Comparison of ENCODE assay signal across 11 cellular contexts in the genomic region with DNA sequence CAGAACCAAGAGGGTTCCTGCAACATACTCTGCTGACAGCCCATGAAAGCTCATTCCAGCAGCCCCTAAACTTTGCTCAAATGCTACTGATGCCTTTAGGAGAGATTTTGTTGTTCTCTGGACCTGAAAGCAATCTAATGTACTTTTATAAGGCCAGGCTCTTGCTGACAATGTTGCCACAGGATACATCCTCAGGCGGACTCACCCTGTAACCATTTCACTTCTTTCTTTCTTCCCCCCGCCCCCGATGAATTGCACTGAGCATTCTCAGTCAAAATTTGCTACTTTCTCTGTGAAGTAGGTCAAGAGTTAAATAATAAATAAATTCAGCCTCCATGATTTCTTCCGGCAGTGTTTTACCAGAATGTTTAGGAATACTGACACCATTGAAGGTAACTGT. TPM values are rescaled to one million over a fixed set of nuclear protein-coding genes. Genes with fewer than 3 reads are reported as not detected.
DNase-seq lines count a peak whose midpoint lies in the region; ATAC-seq and TF ChIP-seq lines count a peak whose summit lies in the region.
"Had no signal": no experiment of that assay in that cellular context is flagged by ENCODE, and none has a peak within 500 bp of the region (broad histone marks: within the 10 kb centered on the region; RNA-seq: fewer than 3 reads in every experiment).

No MANE protein-coding gene starts in this region.

- TF ChIP-seq CTCF in HFFc6 (IDR thresholded peaks at IDR 0.05) (no peak), choroid plexus epithelial cell (conservative IDR thresholded peaks at IDR 0.05; ENCODE audit: low read depth, low read length) (no peak)

- H3K9ac ChIP-seq in subcutaneous abdominal adipose tissue (ENCODE audit: low read length in 5 of 5) = peak overlapping the region in 2 of 5 donors; percentile 66 to 75

- no peak overlapping the region; the same call in 1 of the 2 replicates for H3K27ac Mint-ChIP-seq in HFFc6

- H3K4me3 ChIP-seq in choroid plexus epithelial cell (ENCODE audit: low read depth, low read length) (peak overlapping the region; percentile 60), muscle layer of duodenum (ENCODE audit: low read depth in 1 of 2, low read length in 2 of 2) (peak overlapping the region; percentile 28 to 81), subcutaneous abdominal adipose tissue (ENCODE audit: low read depth in 1 of 5, low read length in 5 of 5) (peak overlapping the region; percentile 63 to 78 (median 71))

- no peaks in the 10 kb centered on the region for H3K27me3 ChIP-seq in muscle layer of duodenum (ENCODE audit: low read depth, low read length)
- peaks cover 4 to 20% (median 13%) of the 10 kb centered on the region in 5 donors for H3K27me3 ChIP-seq in subcutaneous abdominal adipose tissue (ENCODE audit: control insufficient read depth in 5 of 5, insufficient read depth in 4 of 5, low read length in 5 of 5)

- H3K36me3 ChIP-seq in muscle layer of duodenum (ENCODE audit: control insufficient read depth in 1 of 2, insufficient read depth in 2 of 2, low read length in 2 of 2) (no peaks in the 10 kb centered on the region), subcutaneous abdominal adipose tissue (ENCODE audit: control insufficient read depth in 5 of 5, insufficient read depth in 5 of 5, low read length in 5 of 5) (no peaks in the 10 kb centered on the region)

- intact Hi-C loops in sciatic nerve (cut with DNase I) = no loop called here

- peak overlapping the region; percentile 65; the same call in 1 of the 2 replicates for H3K4me3 Mint-ChIP-seq in HFFc6

- ATAC-seq in SK-N-SH treated with all-trans-retinoic acid at 6 μM for 48 hours (no peak), sciatic nerve (no peak)

- H3K27ac ChIP-seq in muscle layer of duodenum (ENCODE audit: low read length) (no peak overlapping the region), subcutaneous abdominal adipose tissue (ENCODE audit: low read depth, low read length) (peak overlapping the region; percentile 2)

- DNase-seq in HFFc6 (no peak), choroid plexus epithelial cell (ENCODE audit: low read depth) (no peak), superior temporal gyrus (ENCODE audit: extremely low spot score) (no peak), sciatic nerve (ENCODE audit: low spot score) (no peak), NCI-H1417 treated with DMSO at 0.1 percent for 48 hours (lab: John Stamatoyannopoulos, UW) (no peak)
- DNase-seq: amniotic stem cell; stimulated activated CD4-positive, alpha-beta T cell treated with anti-CD3 and anti-CD28 coated beads, Interleukin-15, amount 100 ng/mL, for 24 hours; stimulated activated CD8-positive, alpha-beta memory T cell treated with anti-CD3 and anti-CD28 coated beads, Interleukin-4, amount 100 ng/mL, for 48 hours had no signal

- H3K4me1 Mint-ChIP-seq in HFFc6 (ENCODE audit: low read depth) = peaks cover 27% of the 10 kb centered on the region

- H3K9me3 ChIP-seq in muscle layer of duodenum (ENCODE audit: control insufficient read depth in 1 of 2, low read length in 2 of 2) (peaks cover 6 to 14% of the 10 kb centered on the region in 2 donors), subcutaneous abdominal adipose tissue (ENCODE audit: control insufficient read depth in 5 of 5, low read length in 5 of 5) (peaks cover 7 to 24% (median 14%) of the 10 kb centered on the region in 5 donors)

- H3K27me3 Mint-ChIP-seq in HFFc6 (ENCODE audit: insufficient read depth) = peaks cover 20% of the 10 kb centered on the region

- peaks cover 4 to 10% of the 10 kb centered on the region in 2 donors for H3K4me1 ChIP-seq in muscle layer of duodenum (ENCODE audit: control insufficient read depth in 1 of 2, insufficient read depth in 2 of 2, low read length in 2 of 2)
- peaks cover 0 to 39% (median 24%) of the 10 kb centered on the region in 5 donors for H3K4me1 ChIP-seq in subcutaneous abdominal adipose tissue (ENCODE audit: control insufficient read depth in 5 of 5, insufficient read depth in 5 of 5, low read length in 5 of 5)

- peaks cover 17% of the 10 kb centered on the region; the same call in 1 of the 2 replicates for H3K36me3 Mint-ChIP-seq in HFFc6 (ENCODE audit: low read depth)

- H3K9me3 Mint-ChIP-seq in HFFc6 = peaks cover 20% of the 10 kb centered on the region

TF ChIP-seq in SK-N-SH treated with all-trans-retinoic acid at 6 μM for 48 hours, 23 proteins besides CTCF, POLR2A, EP300 and RAD21:
- TF ChIP-seq ISL1 (CRISPR knock-in tag; IDR thresholded peaks at IDR 0.05) = no peak
- no peak for TF ChIP-seq ZFP30 (CRISPR knock-in tag; IDR thresholded peaks at IDR 0.05)
- TF ChIP-seq OSR1 (CRISPR knock-in tag; IDR thresholded peaks at IDR 0.05) = no peak
- TF ChIP-seq, protein P1, sequence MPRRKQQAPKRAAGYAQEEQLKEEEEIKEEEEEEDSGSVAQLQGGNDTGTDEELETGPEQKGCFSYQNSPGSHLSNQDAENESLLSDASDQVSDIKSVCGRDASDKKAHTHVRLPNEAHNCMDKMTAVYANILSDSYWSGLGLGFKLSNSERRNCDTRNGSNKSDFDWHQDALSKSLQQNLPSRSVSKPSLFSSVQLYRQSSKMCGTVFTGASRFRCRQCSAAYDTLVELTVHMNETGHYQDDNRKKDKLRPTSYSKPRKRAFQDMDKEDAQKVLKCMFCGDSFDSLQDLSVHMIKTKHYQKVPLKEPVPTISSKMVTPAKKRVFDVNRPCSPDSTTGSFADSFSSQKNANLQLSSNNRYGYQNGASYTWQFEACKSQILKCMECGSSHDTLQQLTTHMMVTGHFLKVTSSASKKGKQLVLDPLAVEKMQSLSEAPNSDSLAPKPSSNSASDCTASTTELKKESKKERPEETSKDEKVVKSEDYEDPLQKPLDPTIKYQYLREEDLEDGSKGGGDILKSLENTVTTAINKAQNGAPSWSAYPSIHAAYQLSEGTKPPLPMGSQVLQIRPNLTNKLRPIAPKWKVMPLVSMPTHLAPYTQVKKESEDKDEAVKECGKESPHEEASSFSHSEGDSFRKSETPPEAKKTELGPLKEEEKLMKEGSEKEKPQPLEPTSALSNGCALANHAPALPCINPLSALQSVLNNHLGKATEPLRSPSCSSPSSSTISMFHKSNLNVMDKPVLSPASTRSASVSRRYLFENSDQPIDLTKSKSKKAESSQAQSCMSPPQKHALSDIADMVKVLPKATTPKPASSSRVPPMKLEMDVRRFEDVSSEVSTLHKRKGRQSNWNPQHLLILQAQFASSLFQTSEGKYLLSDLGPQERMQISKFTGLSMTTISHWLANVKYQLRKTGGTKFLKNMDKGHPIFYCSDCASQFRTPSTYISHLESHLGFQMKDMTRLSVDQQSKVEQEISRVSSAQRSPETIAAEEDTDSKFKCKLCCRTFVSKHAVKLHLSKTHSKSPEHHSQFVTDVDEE (CRISPR knock-in tag; IDR thresholded peaks at IDR 0.05) = no peak
- TF ChIP-seq, protein P2, sequence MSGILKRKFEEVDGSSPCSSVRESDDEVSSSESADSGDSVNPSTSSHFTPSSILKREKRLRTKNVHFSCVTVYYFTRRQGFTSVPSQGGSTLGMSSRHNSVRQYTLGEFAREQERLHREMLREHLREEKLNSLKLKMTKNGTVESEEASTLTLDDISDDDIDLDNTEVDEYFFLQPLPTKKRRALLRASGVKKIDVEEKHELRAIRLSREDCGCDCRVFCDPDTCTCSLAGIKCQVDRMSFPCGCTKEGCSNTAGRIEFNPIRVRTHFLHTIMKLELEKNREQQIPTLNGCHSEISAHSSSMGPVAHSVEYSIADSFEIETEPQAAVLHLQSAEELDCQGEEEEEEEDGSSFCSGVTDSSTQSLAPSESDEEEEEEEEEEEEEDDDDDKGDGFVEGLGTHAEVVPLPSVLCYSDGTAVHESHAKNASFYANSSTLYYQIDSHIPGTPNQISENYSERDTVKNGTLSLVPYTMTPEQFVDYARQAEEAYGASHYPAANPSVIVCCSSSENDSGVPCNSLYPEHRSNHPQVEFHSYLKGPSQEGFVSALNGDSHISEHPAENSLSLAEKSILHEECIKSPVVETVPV (CRISPR knock-in tag; IDR thresholded peaks at IDR 0.05) = no peak
- TF ChIP-seq GLIS3 (CRISPR knock-in tag; IDR thresholded peaks at IDR 0.05) = no peak
- TF ChIP-seq RARB (CRISPR knock-in tag; IDR thresholded peaks at IDR 0.05) = no peak

RNA-seq across cellular contexts. Expression of a gene that starts 1.5 kb away (rescaled TPM):
- 1 to 10 TPM; 1.4 to 7.4 (median 3.1) TPM for total RNA-seq in HFFc6 (2021; fragmentation: NEBNext Ultra II Directional; extraction: Animal tissue kit (Norgen Biotek cat#: 25700))
- total RNA-seq in sciatic nerve = 431 TPM

Comparison
In these comparisons a context has a peak if more than half of its experiments do, and no peak if none do; other contexts are left out.
1. RNA of a gene that starts 1.5 kb away (total RNA-seq): 431 TPM in sciatic nerve (single experiment); 1.4 to 7.4 TPM in HFFc6; every median in the first group is over 10 times any median in the second.
2. Peak in every context shown above with its lines, with median percentiles within 50 percentile points of each other: H3K4me3 ChIP-seq.